6 cellular contexts compared by ENCODE assay signal in the genomic region with DNA sequence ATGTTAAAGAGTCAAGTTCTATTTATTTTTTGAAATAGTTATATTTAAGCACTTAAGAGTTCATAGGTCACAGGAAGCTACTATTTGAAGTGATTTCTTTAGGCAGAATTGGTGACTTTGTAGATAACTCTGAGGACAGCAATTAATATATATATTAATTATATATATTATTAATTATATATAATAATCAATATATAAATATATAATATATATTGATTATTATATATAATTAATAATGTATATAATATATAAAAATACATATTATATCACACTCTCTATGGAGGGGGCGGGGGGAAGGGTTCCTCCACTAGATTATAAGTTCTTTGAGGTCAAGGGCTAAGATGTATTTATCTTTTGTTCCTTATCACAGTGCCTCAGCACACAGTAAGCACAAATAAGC.
"Had no signal": no experiment of that assay in that cellular context is flagged by ENCODE, and none has a peak within 500 bp of the region (broad histone marks: within the 10 kb centered on the region; RNA-seq: fewer than 3 reads in every experiment).

No MANE protein-coding gene starts in this region.

- H3K27ac ChIP-seq: HL-60 had no signal

- H3K36me3 Mint-ChIP-seq: IgD-negative memory B cell had no signal

- H3K4me3 ChIP-seq: K562 had no signal

- H3K4me1 Mint-ChIP-seq: IgD-negative memory B cell had no signal

- H3K27ac Mint-ChIP-seq: IgD-negative memory B cell had no signal

- FAIRE-seq: HepG2, HTR-8/SVneo, K562 had no signal

- DNase-seq: IMR-90 had no signal

- ATAC-seq: HepG2, K562 had no signal

- H3K4me3 Mint-ChIP-seq: IgD-negative memory B cell had no signal
